ENCODE assay signal across 25 cellular contexts in genomic region chr11:116284930-116285329, GRCh38.
DNase-seq lines count a peak whose midpoint lies in the region; TF ChIP-seq lines count a peak whose summit lies in the region.
"Had no signal": no experiment of that assay in that cellular context is flagged by ENCODE, and none has a peak within 500 bp of the region (broad histone marks: within the 10 kb centered on the region; RNA-seq: fewer than 3 reads in every experiment).

No MANE protein-coding gene starts in this region.

- H3K4me1 Mint-ChIP-seq in endodermal cell = no peaks in the 10 kb centered on the region
- no peaks in the 10 kb centered on the region for H3K4me1 Mint-ChIP-seq in HFFc6 (ENCODE audit: low read depth)
- H3K4me1 Mint-ChIP-seq: CD4-positive, CD25-positive, alpha-beta regulatory T cell; T-cell had no signal

- WGBS in endodermal cell (ENCODE audit: insufficient coverage in 1 of 2, insufficient read length in 1 of 2), 2 experiments = 40 to 86% methylated on average over 1 to 3 of the region's 3 CpGs

- H3K27me3 Mint-ChIP-seq in endodermal cell (ENCODE audit: insufficient read depth) = no peaks in the 10 kb centered on the region
- no peaks in the 10 kb centered on the region for H3K27me3 Mint-ChIP-seq in HFFc6 (ENCODE audit: insufficient read depth)
- H3K27me3 Mint-ChIP-seq: CD4-positive, CD25-positive, alpha-beta regulatory T cell had no signal

- no peaks in the 10 kb centered on the region for H3K4me1 ChIP-seq in endodermal cell (ENCODE audit: control insufficient read depth, insufficient read depth, low read length)
- H3K4me1 ChIP-seq: BLaER1, SJSA1 had no signal

- H3K9me3 Mint-ChIP-seq in endodermal cell (peaks cover 7% of the 10 kb centered on the region), HFFc6 (peaks cover 68% of the 10 kb centered on the region)

- H3K36me3 Mint-ChIP-seq in endodermal cell (ENCODE audit: low read depth) (no peaks in the 10 kb centered on the region), HFFc6 (ENCODE audit: low read depth) (no peaks in the 10 kb centered on the region)
- H3K36me3 Mint-ChIP-seq: CD4-positive, CD25-positive, alpha-beta regulatory T cell; T-cell had no signal

- peaks cover 5% of the 10 kb centered on the region for H3K9me3 ChIP-seq in endodermal cell (ENCODE audit: control insufficient read depth, low read length)
- H3K9me3 ChIP-seq: SJSA1 had no signal

- no peaks in the 10 kb centered on the region for H3K36me3 ChIP-seq in endodermal cell (ENCODE audit: control insufficient read depth, insufficient read depth, low read length)
- H3K36me3 ChIP-seq: BLaER1, SJSA1 had no signal

- H3K27ac Mint-ChIP-seq in endodermal cell = no peak overlapping the region
- H3K27ac Mint-ChIP-seq in HFFc6 = no peak overlapping the region
- H3K27ac Mint-ChIP-seq: CD4-positive, CD25-positive, alpha-beta regulatory T cell; IgD-negative memory B cell; T-cell had no signal

- TF ChIP-seq CTCF in endodermal cell (conservative IDR thresholded peaks at IDR 0.05) (no peak), HFFc6 (IDR thresholded peaks at IDR 0.05) (no peak)

- H3K4me3 ChIP-seq in endodermal cell (ENCODE audit: low read length) = no peak overlapping the region
- H3K4me3 ChIP-seq: BLaER1, GM12878, SJSA1 had no signal

- H3K4me3 Mint-ChIP-seq in endodermal cell = no peak overlapping the region
- no peak overlapping the region for H3K4me3 Mint-ChIP-seq in HFFc6
- H3K4me3 Mint-ChIP-seq: CD4-positive, CD25-positive, alpha-beta regulatory T cell; T-cell had no signal

- H3K9ac ChIP-seq in endodermal cell (ENCODE audit: extremely low read depth, low read length, poor library complexity, severe bottlenecking) = no peak overlapping the region
- H3K9ac ChIP-seq: BLaER1, KMS-11 had no signal

- DNase-seq in NCI-H2171 treated with DMSO at 0.1 percent for 48 hours (lab: John Stamatoyannopoulos, UW) (peak; percentile 18), NCI-H2171 (lab: John Stamatoyannopoulos, UW) (no peak), DMS 273 (lab: John Stamatoyannopoulos, UW; ENCODE audit: unreplicated experiment) (peak; percentile 65), NCI-H1105 treated with DMSO at 0.1 percent for 48 hours (lab: John Stamatoyannopoulos, UW) (peak; percentile 36), endodermal cell (no peak), HFFc6 (no peak)
- no peak for DNase-seq in activated CD4-positive, alpha-beta T cell treated with anti-CD3 and anti-CD28 coated beads, Interleukin-2, amount 50 U/mL, for 48 hours
- DNase-seq: CD4-positive, CD25-positive, alpha-beta regulatory T cell; DMS79; EL; GDM1; HCEC 1CT; MM.1S; NCI-H1436 treated with DMSO at 0.1 percent for 48 hours; NCI-H2029 treated with DMSO at 0.1 percent for 48 hours; NCI-H446 treated with DMSO at 0.1 percent for 48 hours; NCI-H82; Right ventricle myocardium superior; RPMI8226; T-cell had no signal

- no peaks in the 10 kb centered on the region for H3K27me3 ChIP-seq in endodermal cell (ENCODE audit: control insufficient read depth, insufficient read depth, low read length, poor library complexity, severe bottlenecking)
- H3K27me3 ChIP-seq: BLaER1, SJSA1 had no signal

- peak overlapping the region; percentile 19 for H3K27ac ChIP-seq in endodermal cell (ENCODE audit: low read depth, low read length)
- H3K27ac ChIP-seq: BLaER1, KMS-11, SJSA1 had no signal

Comparison
In these comparisons a context has a peak if more than half of its experiments do, and no peak if none do; other contexts are left out.
1. DNase-seq: peak in NCI-H2171 treated with DMSO at 0.1 percent for 48 hours (single experiment), DMS 273 (single experiment) and NCI-H1105 treated with DMSO at 0.1 percent for 48 hours (single experiment); none in NCI-H2171 (single experiment), endodermal cell (single experiment), HFFc6 (single experiment) and activated CD4-positive, alpha-beta T cell treated with anti-CD3 and anti-CD28 coated beads, Interleukin-2, amount 50 U/mL, for 48 hours (0 of 2).